ENCODE assay signal across 19 cellular contexts in the genomic region with DNA sequence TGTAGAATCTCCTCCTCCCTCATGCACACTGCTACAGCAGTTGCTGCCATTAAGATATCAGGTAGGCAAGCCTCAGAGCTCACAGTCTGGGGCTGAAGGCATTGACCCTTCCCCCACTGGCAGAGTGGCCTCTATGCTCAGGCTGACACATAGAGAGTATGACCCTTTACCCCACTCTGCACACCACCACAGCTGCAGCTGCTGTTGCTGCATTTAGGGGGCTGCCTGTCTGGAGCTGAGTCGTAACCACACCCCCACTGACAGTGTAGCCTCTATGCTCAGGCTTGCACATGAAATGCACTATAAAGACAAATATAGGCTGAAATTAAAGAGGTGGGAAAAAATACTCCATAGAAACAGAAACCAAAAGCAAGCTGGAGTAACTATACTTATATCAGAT.
"Had no signal": no experiment of that assay in that cellular context is flagged by ENCODE, and none has a peak within 500 bp of the region (broad histone marks: within the 10 kb centered on the region; RNA-seq: fewer than 3 reads in every experiment).

No MANE protein-coding gene starts in this region.

- H3K9me3 ChIP-seq: gastrocnemius medialis, ovary, right lobe of liver, tibial artery had no signal

- DNase-seq: activated B cell treated with CpG ODN at 0.5 μM for 24 hours; activated CD4-positive, alpha-beta memory T cell treated with anti-CD3 and anti-CD28 coated beads for 36 hours; activated CD4-positive, alpha-beta T cell treated with anti-CD3 and anti-CD28 coated beads for 4 hours; activated T-cell treated with anti-CD3 and anti-CD28 coated beads for 4 hours; effector CD4-positive, alpha-beta T cell; gastrocnemius medialis; heart left ventricle; immature natural killer cell; left ventricle myocardium superior; naive B cell; ovary; right lobe of liver; stimulated activated naive B cell treated with anti-CD40 and anti-IgM and Interleukin-4, amounts not matched to agents 10 μg/mL and 1 μg/mL and 100 μg/mL, for 72 hours; tibial artery had no signal

- H3K27ac ChIP-seq: gastrocnemius medialis, heart left ventricle, neural progenitor cell, ovary, right lobe of liver, tibial artery had no signal

- H3K9me3 Mint-ChIP-seq: neural progenitor cell had no signal

- H3K36me3 Mint-ChIP-seq: activated CD4-positive, alpha-beta memory T cell treated with anti-CD3 and anti-CD28 coated beads for 36 hours; activated naive CD8-positive, alpha-beta T cell; memory B cell; naive B cell; neural progenitor cell; stimulated activated naive B cell treated with anti-CD40 and anti-IgM and Interleukin-4, amounts not matched to agents 10 μg/mL and 1 μg/mL and 100 μg/mL, for 72 hours had no signal

- H3K27me3 ChIP-seq: gastrocnemius medialis, heart left ventricle, neural progenitor cell, ovary, right lobe of liver, tibial artery had no signal

- H3K4me3 ChIP-seq: gastrocnemius medialis, heart left ventricle, neural progenitor cell, ovary, right lobe of liver, tibial artery had no signal

- H3K27me3 Mint-ChIP-seq: activated B cell treated with CpG ODN at 0.5 μM for 24 hours; activated CD4-positive, alpha-beta memory T cell treated with anti-CD3 and anti-CD28 coated beads for 36 hours; activated naive CD8-positive, alpha-beta T cell; memory B cell; naive B cell; stimulated activated naive B cell treated with anti-CD40 and anti-IgM and Interleukin-4, amounts not matched to agents 10 μg/mL and 1 μg/mL and 100 μg/mL, for 72 hours had no signal

- H2AFZ ChIP-seq: neural progenitor cell had no signal

- H3K4me2 ChIP-seq: neural progenitor cell had no signal

- ATAC-seq: esophagus mucosa; gastrocnemius medialis; heart left ventricle; left ventricle myocardium superior; right lobe of liver; stimulated activated naive B cell treated with anti-CD40 and anti-IgM and Interleukin-4, amounts not matched to agents 10 μg/mL and 1 μg/mL and 100 μg/mL, for 72 hours had no signal

- H3K36me3 ChIP-seq: gastrocnemius medialis, heart left ventricle, neural progenitor cell, ovary, right lobe of liver, tibial artery had no signal

- H3K9ac ChIP-seq: neural progenitor cell had no signal

- H3K4me3 Mint-ChIP-seq: activated B cell treated with CpG ODN at 0.5 μM for 24 hours; activated CD4-positive, alpha-beta memory T cell treated with anti-CD3 and anti-CD28 coated beads for 36 hours; activated naive CD8-positive, alpha-beta T cell; activated T-helper 1 cell treated with anti-CD3 and anti-CD28 coated beads, Interleukin-12 subunit alpha, Interleukin-12 subunit beta, Interleukin-2, Interleukin-4 antibody, amounts not matched to agents 30 ng/mL and 10 ng/mL and 1 ng/mL, durations not matched to agents 14 hours and 24 hours and 36 hours; immature natural killer cell; memory B cell; naive B cell; neural progenitor cell; stimulated activated naive B cell treated with anti-CD40 and anti-IgM and Interleukin-4, amounts not matched to agents 10 μg/mL and 1 μg/mL and 100 μg/mL, for 72 hours had no signal

- H3K27ac Mint-ChIP-seq: activated B cell treated with CpG ODN at 0.5 μM for 24 hours; activated CD4-positive, alpha-beta memory T cell treated with anti-CD3 and anti-CD28 coated beads for 36 hours; activated naive CD8-positive, alpha-beta T cell; activated T-helper 1 cell treated with anti-CD3 and anti-CD28 coated beads, Interleukin-12 subunit alpha, Interleukin-12 subunit beta, Interleukin-2, Interleukin-4 antibody, amounts not matched to agents 30 ng/mL and 10 ng/mL and 1 ng/mL, durations not matched to agents 14 hours and 24 hours and 36 hours; immature natural killer cell; memory B cell; stimulated activated naive B cell treated with anti-CD40 and anti-IgM and Interleukin-4, amounts not matched to agents 10 μg/mL and 1 μg/mL and 100 μg/mL, for 72 hours had no signal

- H3K4me1 ChIP-seq: gastrocnemius medialis, heart left ventricle, neural progenitor cell, right lobe of liver, tibial artery had no signal

- H3K4me1 Mint-ChIP-seq: activated B cell treated with CpG ODN at 0.5 μM for 24 hours; immature natural killer cell; memory B cell; naive B cell; neural progenitor cell; stimulated activated naive B cell treated with anti-CD40 and anti-IgM and Interleukin-4, amounts not matched to agents 10 μg/mL and 1 μg/mL and 100 μg/mL, for 72 hours had no signal
